Comparison of ENCODE assay signal across 13 cellular contexts in the genomic region with DNA sequence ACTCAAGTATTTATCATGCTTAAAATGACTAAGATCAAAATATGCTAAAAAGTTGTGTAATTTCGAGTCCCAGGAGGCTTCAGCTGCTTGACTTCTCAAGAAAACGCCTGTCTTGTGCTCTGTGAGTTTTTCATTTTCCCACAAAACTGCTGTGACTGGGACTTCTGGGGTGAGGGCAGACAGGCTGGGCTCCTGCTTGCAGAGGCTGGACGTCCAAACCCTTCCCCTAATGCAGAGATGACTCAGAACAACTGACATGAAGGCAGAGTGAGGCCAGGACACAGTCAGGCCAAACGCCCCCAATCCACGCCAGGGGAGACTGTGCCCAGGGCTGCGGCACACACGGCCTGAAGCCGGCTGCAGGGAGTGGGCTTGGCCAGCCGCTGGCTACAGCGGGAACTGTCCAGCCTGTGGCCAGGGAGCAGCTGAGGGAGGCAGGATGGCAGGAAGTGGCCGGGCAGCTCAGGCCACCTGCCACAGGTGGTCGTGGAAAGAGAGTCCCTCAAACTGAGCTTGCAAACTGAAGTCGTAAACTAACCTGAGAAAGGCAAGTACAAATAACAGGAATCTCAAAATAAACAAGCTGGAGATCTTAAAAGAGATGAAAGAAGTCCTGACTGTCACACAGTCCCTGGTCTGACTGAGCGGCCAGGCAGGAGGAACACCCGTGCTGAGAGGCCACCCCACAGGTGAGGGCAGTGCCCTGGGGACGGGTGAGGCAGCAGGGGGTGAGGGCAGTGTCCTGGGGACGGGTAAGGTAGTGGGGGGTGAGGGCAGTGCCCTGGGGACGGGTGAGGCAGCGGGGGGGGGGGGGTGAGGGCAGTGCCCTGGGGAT. TPM values are rescaled to one million over a fixed set of nuclear protein-coding genes. Genes with fewer than 3 reads are reported as not detected.
DNase-seq lines count a peak whose midpoint lies in the region; ATAC-seq lines count a peak whose summit lies in the region.
"Had no signal": no experiment of that assay in that cellular context is flagged by ENCODE, and none has a peak within 500 bp of the region (broad histone marks: within the 10 kb centered on the region; RNA-seq: fewer than 3 reads in every experiment).

No MANE protein-coding gene starts in this region.

- peaks cover 18% of the 10 kb centered on the region for H3K4me1 Mint-ChIP-seq in stimulated activated naive CD8-positive, alpha-beta T cell treated with anti-CD3 and anti-CD28 coated beads, Interleukin-15, amount 100 ng/mL, for 72 hours

- intact Hi-C loops in left ventricle myocardium superior (cut with micrococcal nuclease), result no loop called here

- no peaks in the 10 kb centered on the region for H3K9me3 Mint-ChIP-seq in stimulated activated naive CD8-positive, alpha-beta T cell treated with anti-CD3 and anti-CD28 coated beads, Interleukin-15, amount 100 ng/mL, for 72 hours
- H3K9me3 Mint-ChIP-seq: nephron progenitor cell had no signal

- no peak overlapping the region for H3K27ac Mint-ChIP-seq in stimulated activated naive CD8-positive, alpha-beta T cell treated with anti-CD3 and anti-CD28 coated beads, Interleukin-15, amount 100 ng/mL, for 72 hours

- H3K27me3 Mint-ChIP-seq in stimulated activated naive CD8-positive, alpha-beta T cell treated with anti-CD3 and anti-CD28 coated beads, Interleukin-15, amount 100 ng/mL, for 72 hours, result no peaks in the 10 kb centered on the region

- DNase-seq in stimulated activated naive CD8-positive, alpha-beta T cell treated with anti-CD3 and anti-CD28 coated beads, Interleukin-15, amount 100 ng/mL, for 72 hours, result no peak
- no peak for DNase-seq in stimulated activated naive CD8-positive, alpha-beta T cell treated with anti-CD3 and anti-CD28 coated beads, Interleukin-15, Interleukin-2, amounts not matched to agents 100 U/mL and 50 U/mL, for 24 hours
- DNase-seq in amniotic stem cell (lab: John Stamatoyannopoulos, UW), result peak; percentile 17
- DNase-seq in left ventricle myocardium superior, result no peak
- DNase-seq in kidney glomerular epithelial cell (lab: John Stamatoyannopoulos, UW), result no peak
- no peak for DNase-seq in middle frontal gyrus (ENCODE audit: extremely low spot score, low spot score)
- DNase-seq in cerebellum (ENCODE audit: low spot score), result no peak
- DNase-seq in NCI-H187 treated with DMSO at 0.1 percent for 48 hours (lab: John Stamatoyannopoulos, UW), result no peak
- DNase-seq: dorsolateral prefrontal cortex; NCI-H1436 treated with DMSO at 0.1 percent for 48 hours; nephron progenitor cell; stimulated activated CD4-positive, alpha-beta T cell treated with anti-CD3 and anti-CD28 coated beads, Interleukin-2, amount 100 ng/mL, for 48 hours; testis had no signal

- peak; percentile 60 for ATAC-seq in stimulated activated naive CD8-positive, alpha-beta T cell treated with anti-CD3 and anti-CD28 coated beads, Interleukin-15, amount 100 ng/mL, for 72 hours
- no peak for ATAC-seq in stimulated activated naive CD8-positive, alpha-beta T cell treated with anti-CD3 and anti-CD28 coated beads, Interleukin-15, Interleukin-2, amounts not matched to agents 100 U/mL and 50 U/mL, for 24 hours
- peak; percentile 72 for ATAC-seq in left ventricle myocardium superior

- H3K4me3 Mint-ChIP-seq in stimulated activated naive CD8-positive, alpha-beta T cell treated with anti-CD3 and anti-CD28 coated beads, Interleukin-15, amount 100 ng/mL, for 72 hours, result no peak overlapping the region
- H3K4me3 Mint-ChIP-seq: nephron progenitor cell had no signal

RNA-seq across cellular contexts. Expression of a gene that starts 21.3 kb away (rescaled TPM):
- 18.6 TPM for total RNA-seq in left ventricle myocardium superior
- total RNA-seq in cerebellum, result 17.8 TPM

RNA-seq across cellular contexts. Expression of a gene that starts 21.6 kb away (rescaled TPM):
- total RNA-seq in left ventricle myocardium superior (28.5 TPM), cerebellum (18.1 TPM)

RNA-seq across cellular contexts. Expression of a gene that starts 25.3 kb away (rescaled TPM):
- total RNA-seq in left ventricle myocardium superior (2.1 TPM), cerebellum (not detected)

RNA-seq across cellular contexts. Expression of a gene that starts 37.8 kb away (rescaled TPM):
- total RNA-seq in left ventricle myocardium superior, result not detected
- not detected for total RNA-seq in cerebellum
- total RNA-seq: dorsolateral prefrontal cortex had no signal

RNA-seq across cellular contexts. Expression of a gene that starts 53.7 kb away (rescaled TPM):
- total RNA-seq in left ventricle myocardium superior (30.8 TPM), cerebellum (32.2 TPM)
